In genomic region chr1:94083653-94084052, GRCh38 we compare ENCODE assay signal across 14 cellular contexts. TPM values are rescaled to one million over a fixed set of nuclear protein-coding genes. Genes with fewer than 3 reads are reported as not detected.
DNase-seq lines count a peak whose midpoint lies in the region; ATAC-seq and TF ChIP-seq lines count a peak whose summit lies in the region.
"Had no signal": no experiment of that assay in that cellular context is flagged by ENCODE, and none has a peak within 500 bp of the region (broad histone marks: within the 10 kb centered on the region; RNA-seq: fewer than 3 reads in every experiment).

No MANE protein-coding gene starts in this region.

- H3K36me3 ChIP-seq in BLaER1, result no peaks in the 10 kb centered on the region

- no peaks in the 10 kb centered on the region for H4K20me1 ChIP-seq in BLaER1

- H3K36me3 Mint-ChIP-seq in activated T-cell treated with anti-CD3 and anti-CD28 coated beads, Interleukin-2, amount 50 U/mL, for 72 hours (ENCODE audit: insufficient read depth in 2 of 2), result no peaks in the 10 kb centered on the region
- H3K36me3 Mint-ChIP-seq in T-cell, result no peaks in the 10 kb centered on the region
- H3K36me3 Mint-ChIP-seq in chondrocyte (ENCODE audit: low read depth), result no peaks in the 10 kb centered on the region
- H3K36me3 Mint-ChIP-seq: CD14-positive monocyte had no signal

- H3K4me3 Mint-ChIP-seq in activated T-cell treated with anti-CD3 and anti-CD28 coated beads, Interleukin-2, amount 50 U/mL, for 72 hours, result no peak overlapping the region
- H3K4me3 Mint-ChIP-seq in T-cell, result no peak overlapping the region
- H3K4me3 Mint-ChIP-seq in chondrocyte (ENCODE audit: unreplicated experiment), result no peak overlapping the region

- H3K9me3 Mint-ChIP-seq in activated T-cell treated with anti-CD3 and anti-CD28 coated beads, Interleukin-2, amount 50 U/mL, for 72 hours, result no peaks in the 10 kb centered on the region
- H3K9me3 Mint-ChIP-seq in T-cell, result no peaks in the 10 kb centered on the region
- no peaks in the 10 kb centered on the region for H3K9me3 Mint-ChIP-seq in chondrocyte (ENCODE audit: low read depth)

- peaks cover 100% of the 10 kb centered on the region for H3K4me1 ChIP-seq in BLaER1
- H3K4me1 ChIP-seq: Caco-2 had no signal

- no peaks in the 10 kb centered on the region for H3K9me3 ChIP-seq in BLaER1
- H3K9me3 ChIP-seq: Caco-2 had no signal

- no peak overlapping the region for H3K4me3 ChIP-seq in BLaER1
- H3K4me3 ChIP-seq: SK-N-MC had no signal

- H3K27ac Mint-ChIP-seq in activated T-cell treated with anti-CD3 and anti-CD28 coated beads, Interleukin-2, amount 50 U/mL, for 72 hours, result no peak overlapping the region
- H3K27ac Mint-ChIP-seq in T-cell (no peak overlapping the region), chondrocyte (ENCODE audit: unreplicated experiment) (no peak overlapping the region)
- H3K27ac Mint-ChIP-seq: CD14-positive monocyte had no signal

- peaks cover 5% of the 10 kb centered on the region for H3K4me1 Mint-ChIP-seq in activated T-cell treated with anti-CD3 and anti-CD28 coated beads, Interleukin-2, amount 50 U/mL, for 72 hours (ENCODE audit: low read depth)
- H3K4me1 Mint-ChIP-seq in T-cell (peaks cover 0 to 2% (median 0%) of the 10 kb centered on the region in 3 donors), chondrocyte (ENCODE audit: low read depth) (peaks cover 21% of the 10 kb centered on the region)
- H3K4me1 Mint-ChIP-seq: CD14-positive monocyte had no signal

- H3K9ac ChIP-seq in BLaER1, result peak overlapping the region; percentile 57

- peak overlapping the region; percentile 65 for H3K27ac ChIP-seq in BLaER1
- H3K27ac ChIP-seq: SK-N-MC had no signal

- DNase-seq in G401 (ENCODE audit: low spot score) (peak; percentile 92), NCI-H524 treated with DMSO at 0.1 percent for 48 hours (lab: John Stamatoyannopoulos, UW) (peak; percentile 25), left colon (no peak), T-cell (no peak), chondrocyte (ENCODE audit: low spot score) (no peak)
- DNase-seq in activated T-cell treated with anti-CD3 and anti-CD28 coated beads, Interleukin-2, amount 50 U/mL, for 72 hours, result no peak
- DNase-seq in stimulated activated naive CD8-positive, alpha-beta T cell treated with anti-CD3 and anti-CD28 coated beads, Interleukin-15, Interleukin-2, amounts not matched to agents 100 U/mL and 50 U/mL, for 24 hours, result no peak
- DNase-seq: Caco-2, NCI-H1048 had no signal

- peak; percentile 61 for ATAC-seq in left colon
- ATAC-seq in activated T-cell treated with anti-CD3 and anti-CD28 coated beads, Interleukin-2, amount 50 U/mL, for 72 hours (replicated peaks in 1 of 2), result no peak
- no peak for ATAC-seq in T-cell (replicated peaks in 1 of 4)
- ATAC-seq in stimulated activated naive CD8-positive, alpha-beta T cell treated with anti-CD3 and anti-CD28 coated beads, Interleukin-15, Interleukin-2, amounts not matched to agents 100 U/mL and 50 U/mL, for 24 hours, result no peak
- ATAC-seq: Right ventricle myocardium inferior had no signal

- no peak for TF ChIP-seq CTCF in chondrocyte (IDR thresholded peaks at IDR 0.05)

- H3K4me2 ChIP-seq in BLaER1, result peak overlapping the region; percentile 69

- CTCF ChIA-PET in T-cell (lab: Charles Lee), result no interaction called here

- in situ Hi-C loops in G401 (cut with HindIII; ENCODE audit: low sequenced_read_pairs), result no loop called here

- intact Hi-C loops in left colon (cut with DNase I, micrococcal nuclease), result no loop called here

- peaks cover 17% of the 10 kb centered on the region for H3K27me3 Mint-ChIP-seq in activated T-cell treated with anti-CD3 and anti-CD28 coated beads, Interleukin-2, amount 50 U/mL, for 72 hours (ENCODE audit: low read depth)
- H3K27me3 Mint-ChIP-seq in T-cell (peaks cover 0 to 7% of the 10 kb centered on the region in 2 donors), chondrocyte (ENCODE audit: low read depth) (no peaks in the 10 kb centered on the region)

- POLR2A ChIA-PET in T-cell (lab: Charles Lee), result no interaction called here

- H3K27me3 ChIP-seq in BLaER1, result no peaks in the 10 kb centered on the region

RNA-seq across cellular contexts. Expression of gene ABCA4, which starts 37.3 kb away (rescaled TPM):
- 0.62 and 1.8 TPM in 2 replicates for total RNA-seq in G401 (2014; rRNA removed; shearing (Covaris generic))
- total RNA-seq in left colon (1 to 10 TPM in 1 of 2 donors, not detected in 1; 1.2 TPM), T-cell (not detected), chondrocyte (0.22 to 0.63 TPM (median 0.26 TPM) in 3 replicates)
- 1 to 10 TPM in 1 of 2 donors, under 1 TPM in 1; 0.53 to 2.5 TPM for total RNA-seq in activated T-cell treated with anti-CD3 and anti-CD28 coated beads, Interleukin-2, amount 50 U/mL, for 72 hours
- total RNA-seq: H1 had no signal

Comparison
In these comparisons a context has a peak if more than half of its experiments do, and no peak if none do; other contexts are left out.
1. DNase-seq: peak in G401 (single experiment) and NCI-H524 treated with DMSO at 0.1 percent for 48 hours (single experiment); none in left colon (0 of 2), activated T-cell treated with anti-CD3 and anti-CD28 coated beads, Interleukin-2, amount 50 U/mL, for 72 hours (0 of 2), T-cell (0 of 34), stimulated activated naive CD8-positive, alpha-beta T cell treated with anti-CD3 and anti-CD28 coated beads, Interleukin-15, Interleukin-2, amounts not matched to agents 100 U/mL and 50 U/mL, for 24 hours (single experiment) and chondrocyte (single experiment).